ENCODE assay signal across 8 cellular contexts in the genomic region with DNA sequence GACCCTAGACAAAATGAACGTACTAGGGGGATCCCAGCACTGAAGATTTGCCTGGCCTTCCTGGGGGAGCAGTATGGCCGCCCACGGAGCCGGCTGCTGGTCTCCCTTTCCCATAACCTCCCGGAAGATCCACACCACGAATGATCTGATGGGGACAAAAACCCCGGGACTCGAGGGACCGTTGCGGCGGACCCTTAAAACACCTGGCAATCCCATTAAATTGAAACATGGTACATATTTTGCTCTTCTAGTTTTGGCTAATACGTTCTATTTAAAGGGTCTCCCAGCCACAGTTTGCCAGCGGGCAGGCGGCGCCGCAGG. TPM values are rescaled to one million over a fixed set of nuclear protein-coding genes. Genes with fewer than 3 reads are reported as not detected.
DNase-seq lines count a peak whose midpoint lies in the region; ATAC-seq, FAIRE-seq and TF ChIP-seq lines count a peak whose summit lies in the region.

No MANE protein-coding gene starts in this region.

- H3K27me3 ChIP-seq in fibroblast of lung (ENCODE audit: control insufficient read depth, insufficient read depth, low read length): no peaks in the 10 kb centered on the region

- peak; percentile 14 for DNase-seq in GM12865 (ENCODE audit: low read depth)
- no peak for DNase-seq in RWPE1 (ENCODE audit: low spot score)
- DNase-seq in fibroblast of lung (ENCODE audit: low read depth in 2 of 2): no peak
- no peak for DNase-seq in retinal pigment epithelial cell (ENCODE audit: low read depth)
- DNase-seq in D721Med (ENCODE audit: insufficient read length, low spot score): no peak
- DNase-seq in NCI-H1092 treated with DMSO at 0.1 percent for 48 hours (lab: John Stamatoyannopoulos, UW): no peak
- DNase-seq in NCI-H2107 (lab: John Stamatoyannopoulos, UW): no peak

- H2AFZ ChIP-seq in fibroblast of lung (ENCODE audit: low read length): peak overlapping the region; percentile 74

- no peak for TF ChIP-seq CTCF in GM12865 (IDR thresholded peaks at IDR 0.05; ENCODE audit: insufficient read depth, low read depth, low read length, missing control alignments)
- TF ChIP-seq CTCF in RWPE1 (conservative IDR thresholded peaks at IDR 0.05; ENCODE audit: low read depth): no peak
- TF ChIP-seq CTCF in fibroblast of lung (conservative IDR thresholded peaks at IDR 0.05 in 1 of 2, IDR thresholded peaks at IDR 0.05 in 1 of 2; ENCODE audit: low read depth in 1 of 2, low read length in 2 of 2): no peak
- no peak for TF ChIP-seq CTCF in retinal pigment epithelial cell (conservative IDR thresholded peaks at IDR 0.05; ENCODE audit: low read depth, low read length)
- no peak for TF ChIP-seq CTCF in D721Med (IDR thresholded peaks at IDR 0.05; ENCODE audit: insufficient read depth, missing control alignments)

- peak overlapping the region; percentile 71 for H3K9ac ChIP-seq in fibroblast of lung (ENCODE audit: insufficient read depth, low read length)

- POLR2A ChIA-PET in RWPE1 (lab: Yijun Ruan, JAX; ENCODE audit: low non-redundant PET): no interaction called here

- H3K4me3 ChIP-seq in GM12865 (ENCODE audit: low read depth, low read length) (peak overlapping the region; percentile 55), fibroblast of lung (replicated peaks in 1 of 4; ENCODE audit: control extremely low read depth in 1 of 4, insufficient read depth in 1 of 4, low read depth in 3 of 4, low read length in 4 of 4) (peak overlapping the region in 3 of 4 experiments; percentile 45 to 79 (median 70)), retinal pigment epithelial cell (ENCODE audit: low read length) (peak overlapping the region; percentile 37)

- peak overlapping the region; percentile 69 for H3K4me2 ChIP-seq in fibroblast of lung (ENCODE audit: extremely low read depth, insufficient read depth, low read length)

- H3K9me3 ChIP-seq in fibroblast of lung (ENCODE audit: control insufficient read depth, insufficient read depth, low read depth, low read length): no peaks in the 10 kb centered on the region

- no peak for ATAC-seq in HG03108 (IDR thresholded peaks at IDR 0.05; ENCODE audit: unreplicated experiment)

- no peaks in the 10 kb centered on the region for H3K4me1 ChIP-seq in fibroblast of lung (ENCODE audit: control insufficient read depth, extremely low read depth, insufficient read depth, low read length)

- no peaks in the 10 kb centered on the region for H3K36me3 ChIP-seq in fibroblast of lung (ENCODE audit: control insufficient read depth, insufficient read depth, low read length)

- no peak for FAIRE-seq in D721Med (lab: Jason Lieb, UNC)

- H3K79me2 ChIP-seq in fibroblast of lung (ENCODE audit: control insufficient read depth, insufficient read depth, low read length): no peaks in the 10 kb centered on the region

- H4K20me1 ChIP-seq in fibroblast of lung (ENCODE audit: control insufficient read depth, extremely low read depth, insufficient read depth, low read length): no peaks in the 10 kb centered on the region

- peak overlapping the region; percentile 64 for H3K27ac ChIP-seq in RWPE1
- H3K27ac ChIP-seq in fibroblast of lung (ENCODE audit: insufficient read depth, low read length): peak overlapping the region; percentile 83

- CTCF ChIA-PET in RWPE1 (lab: Yijun Ruan, JAX): interaction anchor here (0.5 to 0.6 kb wide), 2 partner anchors 18 to 97 kb away, joined by 3 read pairs; no protein-coding TSS in a partner anchor

RNA-seq across cellular contexts. Expression of a gene that starts 45.2 kb away (rescaled TPM):
- 40.8 and 49.6 TPM in 2 replicates for total RNA-seq in fibroblast of lung
- polyA plus RNA-seq in fibroblast of lung: 45.8 and 49.0 TPM in 2 replicates
- polyA plus RNA-seq in fibroblast of lung (2012): 40.5 and 41.8 TPM in 2 replicates
- polyA minus RNA-seq in fibroblast of lung (ENCODE audit: low replicate concordance): 42.0 and 69.9 TPM in 2 replicates

RNA-seq across cellular contexts. Expression of a gene that starts 51.2 kb away (rescaled TPM):
- 24.7 and 43.4 TPM in 2 replicates for total RNA-seq in fibroblast of lung
- polyA plus RNA-seq in fibroblast of lung: 60.0 and 61.6 TPM in 2 replicates
- polyA plus RNA-seq in fibroblast of lung (2012): 90.7 and 110 TPM in 2 replicates
- 91.7 and 92.6 TPM in 2 replicates for polyA minus RNA-seq in fibroblast of lung (ENCODE audit: low replicate concordance)
